ENCODE assay signal across 17 cellular contexts in the genomic region with DNA sequence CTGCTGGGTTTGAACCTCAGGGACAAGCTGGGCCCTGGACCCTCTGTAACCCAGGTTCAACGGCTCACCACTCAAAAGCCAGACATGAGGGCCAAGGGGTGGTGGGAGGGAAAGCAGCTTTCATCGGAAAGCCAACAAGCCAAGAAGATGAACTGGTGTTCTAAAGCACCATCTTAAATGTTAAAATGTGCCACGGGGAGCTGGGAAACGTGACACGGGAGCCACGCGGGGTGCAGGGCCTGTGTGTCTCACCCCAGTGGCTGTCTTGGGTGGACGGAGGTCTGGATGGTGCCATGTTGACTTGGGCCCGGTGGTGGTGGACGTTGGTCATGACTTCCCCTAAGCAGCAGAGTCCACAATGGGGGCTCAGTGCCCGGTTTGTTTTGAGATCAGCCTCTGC.
"Had no signal": no experiment of that assay in that cellular context is flagged by ENCODE, and none has a peak within 500 bp of the region (broad histone marks: within the 10 kb centered on the region; RNA-seq: fewer than 3 reads in every experiment).

No MANE protein-coding gene starts in this region.

- H3K36me3 Mint-ChIP-seq: naive B cell had no signal

- H3K4me1 ChIP-seq: right atrium auricular region, sigmoid colon, uterus had no signal

- H3K27ac ChIP-seq: heart left ventricle, ovary, right atrium auricular region, sigmoid colon, skin epidermis, suprapubic skin, tibial artery, upper lobe of left lung, uterus had no signal

- H3K4me3 ChIP-seq: heart left ventricle, ovary, right atrium auricular region, sigmoid colon, skin epidermis, suprapubic skin, tibial artery, upper lobe of left lung, uterus had no signal

- ATAC-seq: heart left ventricle had no signal

- H3K36me3 ChIP-seq: heart left ventricle, ovary, right atrium auricular region, sigmoid colon, suprapubic skin, tibial artery, upper lobe of left lung, uterus had no signal

- DNase-seq: dermis blood vessel endothelial cell; effector CD4-positive, alpha-beta T cell; foreskin melanocyte; hippocampal formation; mesendoderm; naive B cell; ovary; sigmoid colon; stimulated activated CD4-positive, alpha-beta T cell treated with anti-CD3 and anti-CD28 coated beads, Interleukin-12 subunit alpha, Interleukin-12 subunit beta, amount 100 ng/mL, for 4 hours; stimulated activated naive CD4-positive, alpha-beta T cell treated with Interleukin-2 at 50 U/mL for 16 hours; tibial artery; uterus had no signal

- H3K9me3 Mint-ChIP-seq: naive B cell had no signal

- H3K9me3 ChIP-seq: heart left ventricle, ovary, right atrium auricular region, sigmoid colon, suprapubic skin, tibial artery, upper lobe of left lung, uterus had no signal

- H3K27me3 ChIP-seq: ovary, right atrium auricular region, upper lobe of left lung, uterus had no signal
